20 cellular contexts compared by ENCODE assay signal in genomic region chr14:77909911-77910310, GRCh38.
DNase-seq lines count a peak whose midpoint lies in the region; TF ChIP-seq lines count a peak whose summit lies in the region.
"Had no signal": no experiment of that assay in that cellular context is flagged by ENCODE, and none has a peak within 500 bp of the region (broad histone marks: within the 10 kb centered on the region; RNA-seq: fewer than 3 reads in every experiment).

No MANE protein-coding gene starts in this region.

- peak in 22 of 61 donors; percentile 3 to 43 (median 14) for DNase-seq in caudate nucleus (lab: John Stamatoyannopoulos, UW)
- peak; percentile 77 for DNase-seq in medulla oblongata (ENCODE audit: extremely low spot score)
- no peak for DNase-seq in progenitor cell of endocrine pancreas (ENCODE audit: low spot score, unreplicated experiment)
- no peak for DNase-seq in DMS79 (lab: John Stamatoyannopoulos, UW)
- DNase-seq in activated naive CD4-positive, alpha-beta T cell treated with anti-CD3 and anti-CD28 coated beads, Interleukin-2, amount 50 U/mL, for 16 hours = no peak
- DNase-seq in NCI-H524 (lab: John Stamatoyannopoulos, UW) = no peak
- no peak for DNase-seq in activated T-helper 2 cell treated with anti-CD3 and anti-CD28 coated beads, Interferon-gamma antibody, Interleukin-2, Interleukin-4, amounts not matched to agents 10 μg/mL and 5 μg/mL and 100 μg/mL, durations not matched to agents 14 hours and 24 hours and 36 hours (ENCODE audit: low spot score)
- DNase-seq: Caco-2; CD4-positive, alpha-beta memory T cell; DMS 273 treated with DMSO at 0.1 percent for 48 hours; DND-41; Karpas-422; MV-4-11; NCI-H1694 treated with DMSO at 0.1 percent for 48 hours; NCI-H2171 treated with DMSO at 0.1 percent for 48 hours; NCI-H526; OCI-M1 had no signal

- intact Hi-C loops in activated T-helper 2 cell treated with anti-CD3 and anti-CD28 coated beads, Interferon-gamma antibody, Interleukin-2, Interleukin-4, amounts not matched to agents 10 μg/mL and 5 μg/mL and 100 μg/mL, durations not matched to agents 14 hours and 24 hours and 36 hours (cut with micrococcal nuclease) = no loop called here

- no peaks in the 10 kb centered on the region for H3K36me3 Mint-ChIP-seq in progenitor cell of endocrine pancreas (ENCODE audit: insufficient read depth)
- no peaks in the 10 kb centered on the region for H3K36me3 Mint-ChIP-seq in activated T-helper 2 cell treated with anti-CD3 and anti-CD28 coated beads, Interferon-gamma antibody, Interleukin-2, Interleukin-4, amounts not matched to agents 10 μg/mL and 5 μg/mL and 100 μg/mL, durations not matched to agents 14 hours and 24 hours and 36 hours (ENCODE audit: low read depth)

- no peak overlapping the region for H3K4me3 Mint-ChIP-seq in progenitor cell of endocrine pancreas (ENCODE audit: low read depth)
- H3K4me3 Mint-ChIP-seq in activated T-helper 2 cell treated with anti-CD3 and anti-CD28 coated beads, Interferon-gamma antibody, Interleukin-2, Interleukin-4, amounts not matched to agents 10 μg/mL and 5 μg/mL and 100 μg/mL, durations not matched to agents 14 hours and 24 hours and 36 hours (ENCODE audit: low read depth) = no peak overlapping the region
- H3K4me3 Mint-ChIP-seq: IgD-negative memory B cell had no signal

- TF ChIP-seq CTCF in progenitor cell of endocrine pancreas (IDR thresholded peaks at IDR 0.05; ENCODE audit: unreplicated experiment) = no peak

- H3K27ac Mint-ChIP-seq in progenitor cell of endocrine pancreas = peak overlapping the region; percentile 86
- H3K27ac Mint-ChIP-seq in activated T-helper 2 cell treated with anti-CD3 and anti-CD28 coated beads, Interferon-gamma antibody, Interleukin-2, Interleukin-4, amounts not matched to agents 10 μg/mL and 5 μg/mL and 100 μg/mL, durations not matched to agents 14 hours and 24 hours and 36 hours = no peak overlapping the region
- H3K27ac Mint-ChIP-seq: IgD-negative memory B cell had no signal

- H3K9me3 Mint-ChIP-seq in progenitor cell of endocrine pancreas (ENCODE audit: low read depth) = no peaks in the 10 kb centered on the region
- H3K9me3 Mint-ChIP-seq in activated T-helper 2 cell treated with anti-CD3 and anti-CD28 coated beads, Interferon-gamma antibody, Interleukin-2, Interleukin-4, amounts not matched to agents 10 μg/mL and 5 μg/mL and 100 μg/mL, durations not matched to agents 14 hours and 24 hours and 36 hours = no peaks in the 10 kb centered on the region

- peaks cover 2% of the 10 kb centered on the region for H3K27me3 Mint-ChIP-seq in progenitor cell of endocrine pancreas
- no peaks in the 10 kb centered on the region for H3K27me3 Mint-ChIP-seq in activated T-helper 2 cell treated with anti-CD3 and anti-CD28 coated beads, Interferon-gamma antibody, Interleukin-2, Interleukin-4, amounts not matched to agents 10 μg/mL and 5 μg/mL and 100 μg/mL, durations not matched to agents 14 hours and 24 hours and 36 hours (ENCODE audit: low read depth)
- H3K27me3 Mint-ChIP-seq: CD4-positive, alpha-beta memory T cell; IgD-negative memory B cell had no signal

- peak overlapping the region; percentile 27 for H3K27ac ChIP-seq in caudate nucleus (ENCODE audit: low read depth, low read length)
- H3K27ac ChIP-seq: BLaER1, SJSA1 had no signal

- H3K4me1 Mint-ChIP-seq in progenitor cell of endocrine pancreas (ENCODE audit: low read depth) = peaks cover 42% of the 10 kb centered on the region
- peaks cover 3% of the 10 kb centered on the region for H3K4me1 Mint-ChIP-seq in activated T-helper 2 cell treated with anti-CD3 and anti-CD28 coated beads, Interferon-gamma antibody, Interleukin-2, Interleukin-4, amounts not matched to agents 10 μg/mL and 5 μg/mL and 100 μg/mL, durations not matched to agents 14 hours and 24 hours and 36 hours (ENCODE audit: low read depth)
